Comparison of ENCODE assay signal across 9 cellular contexts in genomic region chr1:199859525-199859924, GRCh38.
DNase-seq lines count a peak whose midpoint lies in the region; TF ChIP-seq lines count a peak whose summit lies in the region.
"Had no signal": no experiment of that assay in that cellular context is flagged by ENCODE, and none has a peak within 500 bp of the region (broad histone marks: within the 10 kb centered on the region; RNA-seq: fewer than 3 reads in every experiment).

No MANE protein-coding gene starts in this region.

- peaks cover 39% of the 10 kb centered on the region for H3K4me1 Mint-ChIP-seq in osteocyte (ENCODE audit: unreplicated experiment)
- H3K4me1 Mint-ChIP-seq in activated T-helper 2 cell treated with anti-CD3 and anti-CD28 coated beads, Interferon-gamma antibody, Interleukin-2, Interleukin-4, amounts not matched to agents 10 μg/mL and 5 μg/mL and 100 μg/mL, durations not matched to agents 14 hours and 24 hours and 36 hours (ENCODE audit: low read depth): peaks cover 5% of the 10 kb centered on the region

- H3K4me3 Mint-ChIP-seq in osteocyte (ENCODE audit: unreplicated experiment): no peak overlapping the region
- no peak overlapping the region for H3K4me3 Mint-ChIP-seq in activated T-helper 2 cell treated with anti-CD3 and anti-CD28 coated beads, Interferon-gamma antibody, Interleukin-2, Interleukin-4, amounts not matched to agents 10 μg/mL and 5 μg/mL and 100 μg/mL, durations not matched to agents 14 hours and 24 hours and 36 hours (ENCODE audit: low read depth)

- intact Hi-C loops in activated T-helper 2 cell treated with anti-CD3 and anti-CD28 coated beads, Interferon-gamma antibody, Interleukin-2, Interleukin-4, amounts not matched to agents 10 μg/mL and 5 μg/mL and 100 μg/mL, durations not matched to agents 14 hours and 24 hours and 36 hours (cut with micrococcal nuclease): no loop called here

- peaks cover 4% of the 10 kb centered on the region for H3K9me3 Mint-ChIP-seq in osteocyte (ENCODE audit: unreplicated experiment)
- H3K9me3 Mint-ChIP-seq in activated T-helper 2 cell treated with anti-CD3 and anti-CD28 coated beads, Interferon-gamma antibody, Interleukin-2, Interleukin-4, amounts not matched to agents 10 μg/mL and 5 μg/mL and 100 μg/mL, durations not matched to agents 14 hours and 24 hours and 36 hours: no peaks in the 10 kb centered on the region
- H3K9me3 Mint-ChIP-seq: IgD-negative memory B cell had no signal

- no peaks in the 10 kb centered on the region for H3K36me3 Mint-ChIP-seq in osteocyte (ENCODE audit: unreplicated experiment)
- no peaks in the 10 kb centered on the region for H3K36me3 Mint-ChIP-seq in activated T-helper 2 cell treated with anti-CD3 and anti-CD28 coated beads, Interferon-gamma antibody, Interleukin-2, Interleukin-4, amounts not matched to agents 10 μg/mL and 5 μg/mL and 100 μg/mL, durations not matched to agents 14 hours and 24 hours and 36 hours (ENCODE audit: low read depth)

- TF ChIP-seq CTCF in cardiac fibroblast (IDR thresholded peaks at IDR 0.05; ENCODE audit: low read depth, low read length): no peak
- TF ChIP-seq CTCF in osteocyte (IDR thresholded peaks at IDR 0.05): no peak

- DNase-seq in GM04503 (ENCODE audit: low read depth) (peak; percentile 35), NCI-H2227 treated with DMSO at 0.1 percent for 48 hours (lab: John Stamatoyannopoulos, UW) (peak; percentile 59), cardiac fibroblast (ENCODE audit: low read depth in 2 of 2) (peak; percentile 82 to 90), osteocyte (ENCODE audit: extremely low spot score, unreplicated experiment) (no peak), mesenteric fat pad (ENCODE audit: low spot score) (no peak), NCI-H146 (lab: John Stamatoyannopoulos, UW) (no peak), COR-L47 (lab: John Stamatoyannopoulos, UW) (no peak)
- no peak for DNase-seq in activated T-helper 2 cell treated with anti-CD3 and anti-CD28 coated beads, Interferon-gamma antibody, Interleukin-2, Interleukin-4, amounts not matched to agents 10 μg/mL and 5 μg/mL and 100 μg/mL, durations not matched to agents 14 hours and 24 hours and 36 hours (ENCODE audit: low spot score)

- H3K27ac Mint-ChIP-seq in osteocyte (ENCODE audit: unreplicated experiment): peak overlapping the region; percentile 71
- H3K27ac Mint-ChIP-seq in activated T-helper 2 cell treated with anti-CD3 and anti-CD28 coated beads, Interferon-gamma antibody, Interleukin-2, Interleukin-4, amounts not matched to agents 10 μg/mL and 5 μg/mL and 100 μg/mL, durations not matched to agents 14 hours and 24 hours and 36 hours: no peak overlapping the region
- H3K27ac Mint-ChIP-seq: IgD-negative memory B cell had no signal

- H3K4me3 ChIP-seq in cardiac fibroblast (replicated peaks in 1 of 2; ENCODE audit: low read depth in 2 of 2, low read length in 2 of 2): no peak overlapping the region

- no peaks in the 10 kb centered on the region for H3K27me3 Mint-ChIP-seq in osteocyte (ENCODE audit: unreplicated experiment)
- H3K27me3 Mint-ChIP-seq in activated T-helper 2 cell treated with anti-CD3 and anti-CD28 coated beads, Interferon-gamma antibody, Interleukin-2, Interleukin-4, amounts not matched to agents 10 μg/mL and 5 μg/mL and 100 μg/mL, durations not matched to agents 14 hours and 24 hours and 36 hours (ENCODE audit: low read depth): peaks cover 9% of the 10 kb centered on the region

Comparison
In these comparisons a context has a peak if more than half of its experiments do, and no peak if none do; other contexts are left out.
1. DNase-seq: peak in GM04503 (single experiment), NCI-H2227 treated with DMSO at 0.1 percent for 48 hours (single experiment) and cardiac fibroblast (2 of 2); none in osteocyte (single experiment), mesenteric fat pad (single experiment), activated T-helper 2 cell treated with anti-CD3 and anti-CD28 coated beads, Interferon-gamma antibody, Interleukin-2, Interleukin-4, amounts not matched to agents 10 μg/mL and 5 μg/mL and 100 μg/mL, durations not matched to agents 14 hours and 24 hours and 36 hours (single experiment), NCI-H146 (single experiment) and COR-L47 (single experiment).